In the genomic region with DNA sequence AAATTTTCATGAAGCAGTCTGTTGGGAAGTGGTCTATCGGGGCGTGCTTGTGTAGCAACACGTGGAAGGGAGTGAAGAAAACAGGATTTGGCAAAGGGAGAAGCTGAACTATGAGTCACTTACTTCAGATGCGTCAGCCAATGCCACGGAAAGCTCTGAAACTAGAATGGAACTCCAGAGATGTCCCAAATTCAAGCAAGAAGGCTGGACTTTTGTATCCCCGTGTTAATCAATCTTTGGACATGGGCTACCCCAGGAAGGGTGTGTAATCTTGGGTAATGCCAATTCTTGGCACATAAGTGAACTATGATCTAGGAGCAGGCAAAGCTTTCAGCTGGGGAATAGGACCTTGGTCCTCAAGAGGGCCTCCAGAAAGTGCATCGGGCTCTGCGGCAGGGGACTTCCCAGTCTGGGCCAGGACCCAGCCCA, we compare ENCODE assay signal across 11 cellular contexts.
DNase-seq lines count a peak whose midpoint lies in the region; ATAC-seq and TF ChIP-seq lines count a peak whose summit lies in the region.
"Had no signal": no experiment of that assay in that cellular context is flagged by ENCODE, and none has a peak within 500 bp of the region (broad histone marks: within the 10 kb centered on the region; RNA-seq: fewer than 3 reads in every experiment).

No MANE protein-coding gene starts in this region.

- H3K36me3 ChIP-seq in thoracic aorta = no peaks in the 10 kb centered on the region

- H3K4me3 Mint-ChIP-seq in CD4-positive, alpha-beta T cell = no peak overlapping the region
- H3K4me3 Mint-ChIP-seq: stimulated activated naive CD8-positive, alpha-beta T cell treated with anti-CD3 and anti-CD28 coated beads, Interleukin-15, Interleukin-2, amounts not matched to agents 100 ng/mL and 50 ng/mL, for 24 hours had no signal

- 48% methylated on average over 8 of the region's 8 CpGs for WGBS in right cardiac atrium

- peak; percentile 63 for DNase-seq in HS-27A (ENCODE audit: low read depth)
- DNase-seq in amniotic epithelial cell (ENCODE audit: low read depth) = peak; percentile 91
- peak in 2 of 3 donors; percentile 33 to 58 for DNase-seq in right cardiac atrium
- no peak for DNase-seq in thoracic aorta (ENCODE audit: low spot score)
- DNase-seq in activated CD4-positive, alpha-beta T cell treated with anti-CD3 and anti-CD28 coated beads for 48 hours = no peak
- no peak for DNase-seq in Kasumi-1 (lab: John Stamatoyannopoulos, UW)
- no peak for DNase-seq in CD4-positive, alpha-beta T cell
- DNase-seq: activated T-cell treated with anti-CD3 and anti-CD28 coated beads, Interleukin-2, amount 50 U/mL, for 48 hours; NCI-H1048; nucleus accumbens had no signal

- H3K4me1 Mint-ChIP-seq in CD4-positive, alpha-beta T cell (ENCODE audit: low read depth) = no peaks in the 10 kb centered on the region

- intact Hi-C loops in right cardiac atrium (cut with DNase I) = no loop called here
- intact Hi-C loops in CD4-positive, alpha-beta T cell (cut with DNase I, micrococcal nuclease) = no loop called here

- no peaks in the 10 kb centered on the region for H3K36me3 Mint-ChIP-seq in CD4-positive, alpha-beta T cell (ENCODE audit: low read depth)

- CTCF ChIA-PET in CD4-positive, alpha-beta T cell (lab: Charles Lee) = no interaction called here

- H3K27ac ChIP-seq in right cardiac atrium (ENCODE audit: low read length) = no peak overlapping the region
- no peak overlapping the region for H3K27ac ChIP-seq in thoracic aorta
- H3K27ac ChIP-seq in CD4-positive, alpha-beta T cell (ENCODE audit: low read depth, low read length) = no peak overlapping the region

- H3K9me3 ChIP-seq in right cardiac atrium (ENCODE audit: control insufficient read depth, low read length) = no peaks in the 10 kb centered on the region
- H3K9me3 ChIP-seq in thoracic aorta = no peaks in the 10 kb centered on the region
- no peaks in the 10 kb centered on the region for H3K9me3 ChIP-seq in CD4-positive, alpha-beta T cell (ENCODE audit: control insufficient read depth, low read length)

- POLR2A ChIA-PET in CD4-positive, alpha-beta T cell (lab: Charles Lee) = no interaction called here

- no peaks in the 10 kb centered on the region for H3K9me3 Mint-ChIP-seq in CD4-positive, alpha-beta T cell
- H3K9me3 Mint-ChIP-seq: stimulated activated naive CD8-positive, alpha-beta T cell treated with anti-CD3 and anti-CD28 coated beads, Interleukin-15, Interleukin-2, amounts not matched to agents 100 ng/mL and 50 ng/mL, for 24 hours had no signal

- H3K27me3 ChIP-seq in right cardiac atrium (ENCODE audit: control insufficient read depth, insufficient read depth) = no peaks in the 10 kb centered on the region
- H3K27me3 ChIP-seq in thoracic aorta (replicated peaks; ENCODE audit: insufficient read depth) = no peaks in the 10 kb centered on the region
- H3K27me3 ChIP-seq in CD4-positive, alpha-beta T cell (ENCODE audit: control insufficient read depth, insufficient read depth, low read length) = no peaks in the 10 kb centered on the region

- no peak overlapping the region for H3K27ac Mint-ChIP-seq in CD4-positive, alpha-beta T cell
- H3K27ac Mint-ChIP-seq: stimulated activated naive CD8-positive, alpha-beta T cell treated with anti-CD3 and anti-CD28 coated beads, Interleukin-15, Interleukin-2, amounts not matched to agents 100 ng/mL and 50 ng/mL, for 24 hours had no signal

- H3K4me1 ChIP-seq in right cardiac atrium (ENCODE audit: control insufficient read depth, insufficient read depth, low read length) = peaks cover 1% of the 10 kb centered on the region
- H3K4me1 ChIP-seq in thoracic aorta (ENCODE audit: control insufficient read depth in 1 of 2, low read depth in 2 of 2) = no peaks in the 10 kb centered on the region

- H3K4me3 ChIP-seq in right cardiac atrium (ENCODE audit: low read length) = no peak overlapping the region
- peak overlapping the region; percentile 25 for H3K4me3 ChIP-seq in thoracic aorta

- TF ChIP-seq CTCF in thoracic aorta (IDR thresholded peaks at IDR 0.05) = no peak
- no peak for TF ChIP-seq CTCF in CD4-positive, alpha-beta T cell (IDR thresholded peaks at IDR 0.05)

- ATAC-seq in right cardiac atrium (peak; percentile 77 to 79), thoracic aorta (ENCODE audit: insufficient number of reproducible peaks, low FRiP score, low read depth) (peak; percentile 50)
- no peak for ATAC-seq in CD4-positive, alpha-beta T cell (ENCODE audit: poor library complexity)

- H3K27me3 Mint-ChIP-seq in CD4-positive, alpha-beta T cell = no peaks in the 10 kb centered on the region
- H3K27me3 Mint-ChIP-seq: stimulated activated naive CD8-positive, alpha-beta T cell treated with anti-CD3 and anti-CD28 coated beads, Interleukin-15, Interleukin-2, amounts not matched to agents 100 ng/mL and 50 ng/mL, for 24 hours had no signal

Comparison
In these comparisons a context has a peak if more than half of its experiments do, and no peak if none do; other contexts are left out.
1. DNase-seq: peak in HS-27A (single experiment), amniotic epithelial cell (single experiment) and right cardiac atrium (2 of 3); none in thoracic aorta (single experiment), activated CD4-positive, alpha-beta T cell treated with anti-CD3 and anti-CD28 coated beads for 48 hours (single experiment), Kasumi-1 (0 of 2) and CD4-positive, alpha-beta T cell (0 of 10).